Comparison of ENCODE assay signal across 8 cellular contexts in genomic region chr5:151080620-151081425, GRCh38. TPM values are rescaled to one million over a fixed set of nuclear protein-coding genes. Genes with fewer than 3 reads are reported as not detected.
DNase-seq lines count a peak whose midpoint lies in the region; ATAC-seq and TF ChIP-seq lines count a peak whose summit lies in the region.

A gene with protein sequence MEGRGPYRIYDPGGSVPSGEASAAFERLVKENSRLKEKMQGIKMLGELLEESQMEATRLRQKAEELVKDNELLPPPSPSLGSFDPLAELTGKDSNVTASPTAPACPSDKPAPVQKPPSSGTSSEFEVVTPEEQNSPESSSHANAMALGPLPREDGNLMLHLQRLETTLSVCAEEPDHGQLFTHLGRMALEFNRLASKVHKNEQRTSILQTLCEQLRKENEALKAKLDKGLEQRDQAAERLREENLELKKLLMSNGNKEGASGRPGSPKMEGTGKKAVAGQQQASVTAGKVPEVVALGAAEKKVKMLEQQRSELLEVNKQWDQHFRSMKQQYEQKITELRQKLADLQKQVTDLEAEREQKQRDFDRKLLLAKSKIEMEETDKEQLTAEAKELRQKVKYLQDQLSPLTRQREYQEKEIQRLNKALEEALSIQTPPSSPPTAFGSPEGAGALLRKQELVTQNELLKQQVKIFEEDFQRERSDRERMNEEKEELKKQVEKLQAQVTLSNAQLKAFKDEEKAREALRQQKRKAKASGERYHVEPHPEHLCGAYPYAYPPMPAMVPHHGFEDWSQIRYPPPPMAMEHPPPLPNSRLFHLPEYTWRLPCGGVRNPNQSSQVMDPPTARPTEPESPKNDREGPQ (minus strand): TSS chr5:151081034. CDS start chr5:151065095, 15,939 bp downstream.

- no TSS peak for BruUV-seq in mammary epithelial cell (replicated peaks; lab: Mats Ljungman, UMichigan)

- DNase-seq in ACHN (peak; percentile 84), NCI-H2196 (lab: John Stamatoyannopoulos, UW; ENCODE audit: unreplicated experiment) (peak; percentile 75), mammary epithelial cell (peak; percentile 96), iPS-NIHi7 (ENCODE audit: extremely low spot score) (peak; percentile 93), smooth muscle cell (lab: John Stamatoyannopoulos, UW; ENCODE audit: unreplicated experiment) (peak; percentile 76)

- H3K79me2 ChIP-seq in mammary epithelial cell (ENCODE audit: insufficient read depth, low read length), result peaks cover 64% of the 10 kb centered on the region
- H3K79me2 ChIP-seq in smooth muscle cell (ENCODE audit: low read depth), result peaks cover 46% of the 10 kb centered on the region

- H4K20me1 ChIP-seq in mammary epithelial cell (ENCODE audit: insufficient read depth, low read length), result no peaks in the 10 kb centered on the region
- H4K20me1 ChIP-seq in smooth muscle cell (ENCODE audit: low read depth), result peaks cover 44% of the 10 kb centered on the region

- dilution Hi-C loops in mammary epithelial cell (cut with HindIII; ENCODE audit: low sequenced_read_pairs), result loop anchor here (25.0 kb wide), 1 partner anchor 531 kb away; no protein-coding TSS in a partner anchor

- CTCF ChIA-PET in mammary epithelial cell (lab: Charles Lee; ENCODE audit: low non-redundant PET), result no interaction called here

- in situ Hi-C loops in ACHN (cut with HindIII; ENCODE audit: low pct_ligation_motif_present, low pct_unique_long_range_greater_than_20kb, low sequenced_read_pairs) (no loop called here), mammary epithelial cell (cut with MboI; ENCODE audit: low sequenced_read_pairs in 2 of 2) (no loop called here)

- intact Hi-C loops in mammary epithelial cell (cut with micrococcal nuclease), result loop anchor here (1.0 kb wide), 3 partner anchors 9 to 34 kb away; no protein-coding TSS in a partner anchor

- peak; percentile 49 for ATAC-seq in GM18858 (IDR thresholded peaks at IDR 0.05; ENCODE audit: unreplicated experiment)
- peak; percentile 75 for ATAC-seq in HG03064 (IDR thresholded peaks at IDR 0.05; ENCODE audit: low read depth, unreplicated experiment)

- H3K36me3 ChIP-seq in mammary epithelial cell (ENCODE audit: insufficient read depth, low read length) (peaks cover 8% of the 10 kb centered on the region), smooth muscle cell (ENCODE audit: low read depth) (no peaks in the 10 kb centered on the region)

- H3K27ac ChIP-seq in mammary epithelial cell (ENCODE audit: insufficient read depth, low read depth, low read length) (peak within 1 kb of the TSS; percentile 99), smooth muscle cell (ENCODE audit: low read depth) (peak within 1 kb of the TSS; percentile 100)

- 1% methylated on average over 20 of the region's 84 CpGs for WGBS in mammary epithelial cell (ENCODE audit: low coverage, missing lambda C conversion rate)
- under 1% methylated on average over 73 of the region's 84 CpGs for WGBS in smooth muscle cell (ENCODE audit: low lambda C conversion rate)

- H2AFZ ChIP-seq in mammary epithelial cell (ENCODE audit: low read depth, low read length), result peak within 1 kb of the TSS; percentile 65
- H2AFZ ChIP-seq in smooth muscle cell (ENCODE audit: low read depth), result no peak within 1 kb of the TSS

- TF ChIP-seq CTCF in WI38 (IDR thresholded peaks at IDR 0.05; ENCODE audit: low read depth, low read length) (no peak), mammary epithelial cell (conservative IDR thresholded peaks at IDR 0.05 in 1 of 2, IDR thresholded peaks at IDR 0.05 in 1 of 2; ENCODE audit: extremely low read depth in 1 of 2, insufficient read depth in 1 of 2, low read depth in 1 of 2, low read length in 2 of 2) (no peak), smooth muscle cell (IDR thresholded peaks at IDR 0.05; ENCODE audit: borderline replicate concordance, insufficient read depth, poor library complexity, severe bottlenecking) (no peak)

- peaks cover 67% of the 10 kb centered on the region for H3K4me1 ChIP-seq in mammary epithelial cell (ENCODE audit: insufficient read depth, low read length)
- peaks cover 12% of the 10 kb centered on the region for H3K4me1 ChIP-seq in smooth muscle cell (ENCODE audit: low read depth)

- H3F3A ChIP-seq in smooth muscle cell (ENCODE audit: low read depth), result peaks cover 9% of the 10 kb centered on the region

- H3K9ac ChIP-seq in mammary epithelial cell (ENCODE audit: insufficient read depth, low read length), result peak within 1 kb of the TSS; percentile 100
- H3K9ac ChIP-seq in smooth muscle cell (ENCODE audit: low read depth), result peak within 1 kb of the TSS; percentile 99

- H3K4me3 ChIP-seq in WI38 (ENCODE audit: low read depth, low read length) (peak within 1 kb of the TSS; percentile 83), mammary epithelial cell (replicated peaks in 1 of 3; ENCODE audit: insufficient read depth in 1 of 3, low read depth in 2 of 3, low read length in 3 of 3) (peak within 1 kb of the TSS; percentile 82 to 89 (median 85)), smooth muscle cell (peak within 1 kb of the TSS; percentile 96)

- no peaks in the 10 kb centered on the region for H3K27me3 ChIP-seq in mammary epithelial cell (ENCODE audit: insufficient read depth, low read length)
- no peaks in the 10 kb centered on the region for H3K27me3 ChIP-seq in smooth muscle cell (ENCODE audit: low read depth)

- H3K9me3 ChIP-seq in mammary epithelial cell (replicated peaks; ENCODE audit: insufficient read depth, low read length) (no peaks in the 10 kb centered on the region), smooth muscle cell (replicated peaks; ENCODE audit: low read depth) (no peaks in the 10 kb centered on the region)

- H3K4me2 ChIP-seq in mammary epithelial cell (ENCODE audit: insufficient read depth, low read depth, low read length), result peak within 1 kb of the TSS; percentile 79
- peak within 1 kb of the TSS; percentile 89 for H3K4me2 ChIP-seq in smooth muscle cell

RNA-seq across cellular contexts. Expression of the gene that starts here (rescaled TPM):
- total RNA-seq in mammary epithelial cell, result 100 to 1,000 TPM in 1 of 2 donors, 10 to 100 TPM in 1; 74.3 to 247 TPM
- polyA plus RNA-seq in mammary epithelial cell, result 118 TPM
- polyA minus RNA-seq in mammary epithelial cell, result 137 TPM
- 45.7 and 51.4 TPM in 2 replicates for total RNA-seq in smooth muscle cell
- 64.4 and 73.7 TPM in 2 replicates for polyA plus RNA-seq in smooth muscle cell

Comparison
In these comparisons a context has a peak if more than half of its experiments do, and no peak if none do; other contexts are left out.
1. Peak in every context shown above with its lines: DNase-seq, ATAC-seq, H3K4me3 ChIP-seq and H3K27ac ChIP-seq.